ENCODE assay signal across 8 cellular contexts in the genomic region with DNA sequence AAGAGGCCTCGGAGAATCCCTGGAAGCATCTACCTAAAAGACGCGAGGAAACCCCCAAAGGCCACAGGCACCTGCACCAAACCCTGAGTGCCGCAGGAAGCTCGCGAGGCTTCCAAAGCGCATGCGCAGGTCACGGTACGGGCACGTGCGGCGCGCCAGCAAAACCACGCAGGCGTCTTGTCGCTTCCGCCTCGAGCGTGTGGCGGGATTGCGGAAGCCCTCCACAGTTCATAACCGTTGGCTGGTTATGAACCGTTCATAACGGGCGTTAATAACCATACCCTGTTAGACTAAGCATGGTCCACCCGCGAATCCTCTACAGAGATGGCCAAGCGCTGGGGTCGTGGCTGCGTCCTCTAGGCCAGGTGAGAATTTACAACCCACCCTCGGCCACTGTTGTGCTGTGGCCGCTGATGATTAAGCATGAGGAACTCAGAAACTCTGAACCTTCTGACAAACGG. TPM values are rescaled to one million over a fixed set of nuclear protein-coding genes. Genes with fewer than 3 reads are reported as not detected.
DNase-seq lines count a peak whose midpoint lies in the region; ATAC-seq and TF ChIP-seq lines count a peak whose summit lies in the region.

No MANE protein-coding gene starts in this region.

- no peaks in the 10 kb centered on the region for H3K27me3 Mint-ChIP-seq in activated naive CD4-positive, alpha-beta T cell treated with anti-CD3 and anti-CD28 coated beads, Interleukin-2, amount 10 ng/mL, durations not matched to agents 7 days and 5 days

- no peaks in the 10 kb centered on the region for H3K27me3 ChIP-seq in Panc1 (ENCODE audit: control insufficient read depth, insufficient read depth, low read length)
- no peaks in the 10 kb centered on the region for H3K27me3 ChIP-seq in right cardiac atrium (ENCODE audit: control insufficient read depth, insufficient read depth)

- POLR2A ChIA-PET in Panc1 (lab: Charles Lee), result interaction anchor here (0.6 to 0.7 kb wide), 4 partner anchors 41 to 156 kb away, joined by 5 to 7 read pairs (median 6); no protein-coding TSS in a partner anchor

- ATAC-seq in Panc1, result peak; percentile 81
- peak; percentile 55 to 58 for ATAC-seq in right cardiac atrium
- no peak for ATAC-seq in GM21723 (IDR thresholded peaks at IDR 0.05; ENCODE audit: unreplicated experiment)

- H3K4me3 ChIP-seq in GM12875 (ENCODE audit: low read depth, low read length) (peak overlapping the region; percentile 36), Panc1 (ENCODE audit: low read depth in 2 of 2, low read length in 2 of 2) (peak overlapping the region; percentile 41 to 72), right cardiac atrium (ENCODE audit: low read length) (peak overlapping the region; percentile 75)

- H3K36me3 ChIP-seq in Panc1 (ENCODE audit: control insufficient read depth, insufficient read depth, low read length), result no peaks in the 10 kb centered on the region; the same call in 1 of the 2 replicates

- H3K9me3 ChIP-seq in Panc1 (ENCODE audit: control insufficient read depth, insufficient read depth, low read depth, low read length) (no peaks in the 10 kb centered on the region), right cardiac atrium (ENCODE audit: control insufficient read depth, low read length) (no peaks in the 10 kb centered on the region)

- peak overlapping the region; percentile 82 for H3K27ac Mint-ChIP-seq in activated naive CD4-positive, alpha-beta T cell treated with anti-CD3 and anti-CD28 coated beads, Interleukin-2, amount 10 ng/mL, durations not matched to agents 7 days and 5 days

- CTCF ChIA-PET in Panc1 (lab: Charles Lee), result interaction anchor here (0.6 to 1.1 kb wide), 6 partner anchors 31 to 376 kb away, joined by 3 to 9 read pairs (median 4); partner anchors contain the start of gene TUG1
- CTCF ChIA-PET in activated naive CD4-positive, alpha-beta T cell treated with anti-CD3 and anti-CD28 coated beads, Interleukin-2, amount 10 ng/mL, durations not matched to agents 7 days and 5 days (lab: Charles Lee), result interaction anchor here (0.9 to 3.4 kb wide), 6 partner anchors 20 to 309 kb away, joined by 3 to 13 read pairs (median 4); no protein-coding TSS in a partner anchor

- intact Hi-C loops in Panc1 (cut with micrococcal nuclease; ENCODE audit: unreplicated experiment), result no loop called here
- intact Hi-C loops in right cardiac atrium (cut with DNase I), result loop anchor here in 2 of 4 donors (5.0 to 10.0 kb wide), 2 partner anchors 155 to 287 kb away; partner anchors contain the start of gene SLC35E4 (in 1 of the 2)

- peak; percentile 15 for DNase-seq in Panc1 (ENCODE audit: low read depth, low spot score)
- DNase-seq in activated naive CD4-positive, alpha-beta T cell treated with anti-CD3 and anti-CD28 coated beads, Interleukin-2, amount 10 ng/mL, durations not matched to agents 7 days and 5 days, result peak; percentile 85
- peak; percentile 71 to 91 (median 89) for DNase-seq in right cardiac atrium
- DNase-seq in stimulated activated CD4-positive, alpha-beta T cell treated with anti-CD3 and anti-CD28 coated beads, Interleukin-12 subunit alpha, Interleukin-12 subunit beta, amount 100 ng/mL, for 48 hours (ENCODE audit: low read depth in 2 of 3, low spot score in 1 of 3), result peak; percentile 48 to 73 (median 62)
- no peak for DNase-seq in SIG-M5 (lab: John Stamatoyannopoulos, UW)
- DNase-seq in NCI-H446 (lab: John Stamatoyannopoulos, UW), result no peak

- peak overlapping the region; percentile 64 for H3K27ac ChIP-seq in Panc1 (ENCODE audit: low read length)
- no peak overlapping the region for H3K27ac ChIP-seq in right cardiac atrium (ENCODE audit: low read length)

- in situ Hi-C loops in Panc1 (cut with HindIII; ENCODE audit: low pct_unique_long_range_greater_than_20kb, low sequenced_read_pairs), result no loop called here

- H3K4me3 Mint-ChIP-seq in activated naive CD4-positive, alpha-beta T cell treated with anti-CD3 and anti-CD28 coated beads, Interleukin-2, amount 10 ng/mL, durations not matched to agents 7 days and 5 days, result peak overlapping the region; percentile 72

- peaks cover 31% of the 10 kb centered on the region for H3K36me3 Mint-ChIP-seq in activated naive CD4-positive, alpha-beta T cell treated with anti-CD3 and anti-CD28 coated beads, Interleukin-2, amount 10 ng/mL, durations not matched to agents 7 days and 5 days

- H3K9me3 Mint-ChIP-seq in activated naive CD4-positive, alpha-beta T cell treated with anti-CD3 and anti-CD28 coated beads, Interleukin-2, amount 10 ng/mL, durations not matched to agents 7 days and 5 days, result no peaks in the 10 kb centered on the region

- H3K4me1 Mint-ChIP-seq in activated naive CD4-positive, alpha-beta T cell treated with anti-CD3 and anti-CD28 coated beads, Interleukin-2, amount 10 ng/mL, durations not matched to agents 7 days and 5 days, result peaks cover 18% of the 10 kb centered on the region

- TF ChIP-seq CTCF in GM12875 (IDR thresholded peaks at IDR 0.05; ENCODE audit: borderline replicate concordance, insufficient read depth, low read depth, low read length), result no peak
- no peak for TF ChIP-seq CTCF in Panc1 (IDR thresholded peaks at IDR 0.05)

- H3K4me1 ChIP-seq in Panc1 (ENCODE audit: control insufficient read depth, insufficient read depth, low read length) (no peaks in the 10 kb centered on the region), right cardiac atrium (ENCODE audit: control insufficient read depth, insufficient read depth, low read length) (peaks cover 2% of the 10 kb centered on the region)

- BruUV-seq in Panc1 (replicated peaks; lab: Mats Ljungman, UMichigan), result no TSS peak

- 35% methylated on average over 34 of the region's 34 CpGs for WGBS in right cardiac atrium

RNA-seq across cellular contexts. Expression of gene MORC2, which starts 46.4 kb away (rescaled TPM):
- total RNA-seq in Panc1 (2021; ENCODE audit: unreplicated experiment), result 31.5 TPM
- polyA plus RNA-seq in Panc1 (2012; ENCODE audit: insufficient read length), result 38.2 TPM
- total RNA-seq in right cardiac atrium, result 10 to 100 TPM; 17.0 to 24.0 (median 17.3) TPM
- 15.8 TPM for polyA plus RNA-seq in right cardiac atrium

RNA-seq across cellular contexts. Expression of gene TUG1, which starts 46.9 kb away (rescaled TPM):
- total RNA-seq in Panc1 (2021; ENCODE audit: unreplicated experiment) (69.8 TPM), right cardiac atrium (10 to 100 TPM; 42.1 to 56.2 (median 47.3) TPM)
- polyA plus RNA-seq in Panc1 (2012; ENCODE audit: insufficient read length), result 33.1 TPM
- polyA plus RNA-seq in right cardiac atrium, result 22.8 TPM

Comparison
In these comparisons a context has a peak if more than half of its experiments do, and no peak if none do; other contexts are left out.
1. DNase-seq: peak in Panc1 (single experiment), activated naive CD4-positive, alpha-beta T cell treated with anti-CD3 and anti-CD28 coated beads, Interleukin-2, amount 10 ng/mL, durations not matched to agents 7 days and 5 days (single experiment), right cardiac atrium (3 of 3) and stimulated activated CD4-positive, alpha-beta T cell treated with anti-CD3 and anti-CD28 coated beads, Interleukin-12 subunit alpha, Interleukin-12 subunit beta, amount 100 ng/mL, for 48 hours (3 of 3); none in SIG-M5 (single experiment) and NCI-H446 (0 of 2).
2. Peak in every context shown above with its lines, with median percentiles within 50 percentile points of each other: H3K4me3 ChIP-seq.